Comparison of ENCODE assay signal across 19 cellular contexts in the genomic region with DNA sequence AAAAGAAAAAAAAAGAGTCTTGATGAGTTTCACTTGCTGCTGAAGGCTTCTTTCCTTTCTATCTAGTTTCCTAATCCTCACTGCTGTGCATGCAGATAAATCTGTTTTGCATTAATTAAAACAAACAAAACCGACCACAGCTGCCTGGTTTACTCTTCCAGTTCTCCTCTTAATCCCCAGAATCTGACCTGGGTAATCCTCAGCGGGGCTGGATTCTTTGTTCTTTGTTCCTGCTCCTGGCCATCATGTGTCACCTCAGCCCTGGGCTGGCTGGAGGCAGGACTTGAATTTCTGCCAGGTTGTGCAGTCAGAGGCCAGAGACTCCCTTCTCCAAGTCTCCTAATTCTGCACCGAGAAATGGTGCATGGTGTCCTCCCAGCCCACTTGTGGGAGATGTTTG. TPM values are rescaled to one million over a fixed set of nuclear protein-coding genes. Genes with fewer than 3 reads are reported as not detected.
A peak's percentile ranks its signal among the peaks of the same experiment; 100 is the strongest.
DNase-seq lines count a peak whose midpoint lies in the region; ATAC-seq and TF ChIP-seq lines count a peak whose summit lies in the region.
"Had no signal": no experiment of that assay in that cellular context is flagged by ENCODE, and none has a peak within 500 bp of the region (broad histone marks: within the 10 kb centered on the region; RNA-seq: fewer than 3 reads in every experiment).

No MANE protein-coding gene starts in this region.

- no peak overlapping the region for H3K27ac Mint-ChIP-seq in CD4-positive, alpha-beta T cell
- H3K27ac Mint-ChIP-seq: activated CD8-positive, alpha-beta T cell treated with anti-CD3 and anti-CD28 coated beads for 36 hours; effector memory CD8-positive, alpha-beta T cell; natural killer cell treated with Interleukin-12 subunit alpha and Interleukin-12 subunit beta and Interleukin-15 and Interleukin-18, amount 100 ng/mL, for 72 hours; stimulated activated effector memory CD8-positive, alpha-beta T cell treated with anti-CD3 and anti-CD28 coated beads, Interleukin-12 subunit alpha, Interleukin-12 subunit beta, amount 100 ng/mL, for 72 hours; T-helper 2 cell treated with Interferon-gamma antibody and Interleukin-4, amounts not matched to agents 5 μg/mL and 100 μg/mL, for 36 hours had no signal

- H3K36me3 ChIP-seq in NT2/D1 (ENCODE audit: insufficient read depth, insufficient read length, low read length): no peaks in the 10 kb centered on the region
- H3K36me3 ChIP-seq: heart left ventricle, vagina had no signal

- no peak for TF ChIP-seq CTCF in AG04450 (IDR thresholded peaks at IDR 0.05; ENCODE audit: low read depth, low read length)
- no peak for TF ChIP-seq CTCF in CD4-positive, alpha-beta T cell (IDR thresholded peaks at IDR 0.05)

- POLR2A ChIA-PET in AG04450 (lab: Yijun Ruan, JAX): no interaction called here
- POLR2A ChIA-PET in CD4-positive, alpha-beta T cell (lab: Charles Lee): no interaction called here

- H3K9ac ChIP-seq in NT2/D1 (ENCODE audit: insufficient read length, low read depth): peak overlapping the region; percentile 59

- peaks cover 13% of the 10 kb centered on the region for H3K4me1 ChIP-seq in NT2/D1 (ENCODE audit: insufficient read depth, insufficient read length)

- H3K4me3 ChIP-seq in AG04450 (ENCODE audit: low read depth, low read length) (no peak overlapping the region), NT2/D1 (ENCODE audit: insufficient read length, low read depth) (no peak overlapping the region)
- H3K4me3 ChIP-seq: heart left ventricle, vagina had no signal

- no peaks in the 10 kb centered on the region for H3K36me3 Mint-ChIP-seq in CD4-positive, alpha-beta T cell (ENCODE audit: low read depth)
- H3K36me3 Mint-ChIP-seq: natural killer cell treated with Interleukin-12 subunit alpha and Interleukin-12 subunit beta and Interleukin-15 and Interleukin-18, amount 100 ng/mL, for 72 hours; stimulated activated effector memory CD8-positive, alpha-beta T cell treated with anti-CD3 and anti-CD28 coated beads, Interleukin-12 subunit alpha, Interleukin-12 subunit beta, amount 100 ng/mL, for 72 hours had no signal

- H3K4me1 Mint-ChIP-seq in CD4-positive, alpha-beta T cell (ENCODE audit: low read depth): no peaks in the 10 kb centered on the region
- H3K4me1 Mint-ChIP-seq: stimulated activated effector memory CD8-positive, alpha-beta T cell treated with anti-CD3 and anti-CD28 coated beads, Interleukin-12 subunit alpha, Interleukin-12 subunit beta, amount 100 ng/mL, for 72 hours had no signal

- H3K27me3 ChIP-seq in AG04450 (ENCODE audit: control insufficient read depth, insufficient read depth, low read length): peaks cover 9% of the 10 kb centered on the region
- peaks cover 2% of the 10 kb centered on the region for H3K27me3 ChIP-seq in NT2/D1 (ENCODE audit: insufficient read depth, insufficient read length)
- peaks cover 3% of the 10 kb centered on the region for H3K27me3 ChIP-seq in CD4-positive, alpha-beta T cell (ENCODE audit: control insufficient read depth, insufficient read depth, low read length)

- H3K27me3 Mint-ChIP-seq in CD4-positive, alpha-beta T cell: peaks cover 40% of the 10 kb centered on the region

- no peaks in the 10 kb centered on the region for H3K9me3 Mint-ChIP-seq in CD4-positive, alpha-beta T cell
- H3K9me3 Mint-ChIP-seq: activated CD8-positive, alpha-beta T cell treated with anti-CD3 and anti-CD28 coated beads for 36 hours; effector memory CD8-positive, alpha-beta T cell; natural killer cell treated with Interleukin-12 subunit alpha and Interleukin-12 subunit beta and Interleukin-15 and Interleukin-18, amount 100 ng/mL, for 72 hours; stimulated activated effector memory CD8-positive, alpha-beta T cell treated with anti-CD3 and anti-CD28 coated beads, Interleukin-12 subunit alpha, Interleukin-12 subunit beta, amount 100 ng/mL, for 72 hours; T-helper 2 cell treated with Interferon-gamma antibody and Interleukin-4, amounts not matched to agents 5 μg/mL and 100 μg/mL, for 36 hours had no signal

- ATAC-seq in HG02884 (IDR thresholded peaks at IDR 0.05; ENCODE audit: unreplicated experiment): no peak
- ATAC-seq in CD4-positive, alpha-beta T cell (ENCODE audit: poor library complexity): no peak
- ATAC-seq: activated CD8-positive, alpha-beta T cell treated with anti-CD3 and anti-CD28 coated beads for 36 hours; effector memory CD8-positive, alpha-beta T cell; natural killer cell treated with Interleukin-12 subunit alpha and Interleukin-12 subunit beta and Interleukin-15 and Interleukin-18, amount 100 ng/mL, for 72 hours had no signal

- intact Hi-C loops in CD4-positive, alpha-beta T cell (cut with DNase I, micrococcal nuclease): no loop called here

- CTCF ChIA-PET in AG04450 (lab: Charles Lee): no interaction called here
- CTCF ChIA-PET in CD4-positive, alpha-beta T cell (lab: Charles Lee): no interaction called here

- no peak overlapping the region for H3K4me3 Mint-ChIP-seq in CD4-positive, alpha-beta T cell
- H3K4me3 Mint-ChIP-seq: activated CD8-positive, alpha-beta T cell treated with anti-CD3 and anti-CD28 coated beads for 36 hours; effector memory CD8-positive, alpha-beta T cell; natural killer cell treated with Interleukin-12 subunit alpha and Interleukin-12 subunit beta and Interleukin-15 and Interleukin-18, amount 100 ng/mL, for 72 hours; stimulated activated effector memory CD8-positive, alpha-beta T cell treated with anti-CD3 and anti-CD28 coated beads, Interleukin-12 subunit alpha, Interleukin-12 subunit beta, amount 100 ng/mL, for 72 hours; T-helper 2 cell treated with Interferon-gamma antibody and Interleukin-4, amounts not matched to agents 5 μg/mL and 100 μg/mL, for 36 hours had no signal

- DNase-seq in AG04450 (ENCODE audit: low read depth, low spot score) (peak; percentile 11), Daoy (ENCODE audit: low read depth) (peak; percentile 38), NT2/D1 (ENCODE audit: low read depth, low spot score) (no peak), fibroblast of peridontal ligament (ENCODE audit: extremely low read depth) (peak; percentile 74), NCI-H187 (lab: John Stamatoyannopoulos, UW) (no peak), GDM1 (lab: John Stamatoyannopoulos, UW) (no peak)
- no peak for DNase-seq in CD4-positive, alpha-beta T cell
- DNase-seq: activated CD8-positive, alpha-beta T cell treated with anti-CD3 and anti-CD28 coated beads for 36 hours; effector memory CD8-positive, alpha-beta T cell; H7; NCI-H1048; stimulated activated CD4-positive, alpha-beta T cell treated with anti-CD3 and anti-CD28 coated beads, Interleukin-4, amount 100 ng/mL, for 1 hour had no signal

- H3K9me3 ChIP-seq in AG04450 (ENCODE audit: control insufficient read depth, insufficient read depth, low read length) (no peaks in the 10 kb centered on the region; the same call in 1 of the 2 replicates), NT2/D1 (ENCODE audit: insufficient read depth, low read length) (no peaks in the 10 kb centered on the region)
- no peaks in the 10 kb centered on the region for H3K9me3 ChIP-seq in CD4-positive, alpha-beta T cell (ENCODE audit: control insufficient read depth, low read length)
- H3K9me3 ChIP-seq: heart left ventricle, vagina had no signal

- H3K27ac ChIP-seq in AG04450 (ENCODE audit: low read depth, low read length): no peak overlapping the region
- H3K27ac ChIP-seq in CD4-positive, alpha-beta T cell (ENCODE audit: low read depth, low read length): no peak overlapping the region
- H3K27ac ChIP-seq: heart left ventricle, vagina had no signal

RNA-seq across cellular contexts. Expression of a gene that starts 52.2 kb away (rescaled TPM):
- not detected in 2 replicates for polyA plus RNA-seq in AG04450 (2011; rRNA removed)
- not detected in 2 replicates for polyA minus RNA-seq in AG04450 (2011; rRNA and poly(A)+ RNA removed)
- not detected in 2 replicates for total RNA-seq in Daoy (2014; rRNA removed; shearing (Covaris generic))
- not detected for total RNA-seq in CD4-positive, alpha-beta T cell
- total RNA-seq: activated CD8-positive, alpha-beta T cell treated with anti-CD3 and anti-CD28 coated beads for 36 hours; H7; heart left ventricle; liver; natural killer cell treated with Interleukin-12 subunit alpha and Interleukin-12 subunit beta and Interleukin-15 and Interleukin-18, amount 100 ng/mL, for 72 hours had no signal
- polyA plus RNA-seq: heart left ventricle, liver had no signal

RNA-seq across cellular contexts. Expression of a gene that starts 54.5 kb away (rescaled TPM):
- polyA plus RNA-seq in AG04450 (2011; rRNA removed): not detected in 2 replicates
- not detected in 2 replicates for polyA minus RNA-seq in AG04450 (2011; rRNA and poly(A)+ RNA removed)
- 0.46 and 0.89 TPM in 2 replicates for total RNA-seq in Daoy (2014; rRNA removed; shearing (Covaris generic))
- total RNA-seq in CD4-positive, alpha-beta T cell: under 1 TPM; 0.19 to 0.28 TPM
- total RNA-seq: H7 had no signal
- polyA plus RNA-seq: heart left ventricle had no signal

Comparison
In these comparisons a context has a peak if more than half of its experiments do, and no peak if none do; other contexts are left out.
1. DNase-seq: peak in AG04450 (single experiment), Daoy (single experiment) and fibroblast of peridontal ligament (single experiment); none in NT2/D1 (single experiment), NCI-H187 (0 of 2), GDM1 (single experiment) and CD4-positive, alpha-beta T cell (0 of 10).